ENCODE assay signal across 25 cellular contexts in the genomic region with DNA sequence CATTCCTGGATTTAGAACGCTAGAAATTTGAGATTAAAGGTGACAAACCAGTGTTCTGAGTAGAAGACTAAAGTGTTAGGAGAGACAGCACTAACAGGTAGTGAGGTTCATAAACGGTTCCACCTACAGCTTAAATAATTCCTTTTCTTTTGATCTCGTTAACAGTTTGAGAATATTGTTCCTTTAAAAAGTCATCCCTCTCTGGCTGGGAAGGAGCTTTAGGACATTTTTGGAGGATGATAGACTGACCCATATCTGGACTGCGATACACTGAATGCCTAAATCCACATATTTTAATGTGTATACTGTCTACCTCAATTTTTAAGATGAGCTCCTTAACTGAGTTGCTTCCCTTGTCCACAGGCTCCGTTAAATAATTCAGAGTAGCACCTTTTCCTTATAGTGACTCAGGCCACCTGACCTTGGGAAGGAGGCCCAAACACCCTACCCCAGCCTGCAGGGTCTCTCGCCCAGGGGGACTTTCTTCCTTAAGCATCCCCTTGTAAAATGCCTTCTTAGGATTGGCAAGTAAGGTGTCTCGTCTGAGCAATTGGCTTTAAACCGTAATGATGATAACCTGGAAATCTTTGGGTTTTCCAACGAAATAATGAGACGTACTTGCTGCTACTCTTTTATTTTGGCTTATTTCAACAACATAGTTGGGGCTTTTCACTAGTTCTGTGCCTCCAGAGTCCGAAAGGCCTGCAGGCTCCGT. TPM values are rescaled to one million over a fixed set of nuclear protein-coding genes. Genes with fewer than 3 reads are reported as not detected.
A peak's percentile ranks its signal among the peaks of the same experiment; 100 is the strongest.
DNase-seq lines count a peak whose midpoint lies in the region; ATAC-seq, FAIRE-seq and TF ChIP-seq lines count a peak whose summit lies in the region.
"Had no signal": no experiment of that assay in that cellular context is flagged by ENCODE, and none has a peak within 500 bp of the region (broad histone marks: within the 10 kb centered on the region; RNA-seq: fewer than 3 reads in every experiment).

No MANE protein-coding gene starts in this region.

- BruUV-seq in HepG2 (replicated peaks; lab: Mats Ljungman, UMichigan) = no TSS peak

- H3K4me1 ChIP-seq in HepG2 (ENCODE audit: insufficient read depth, low read length) = peaks cover 33% of the 10 kb centered on the region
- H3K4me1 ChIP-seq in right lobe of liver = peaks cover 0 to 19% (median 0%) of the 10 kb centered on the region in 4 donors
- H3K4me1 ChIP-seq in iPS DF 6.9 (ENCODE audit: control insufficient read depth, insufficient read depth, low read length) = peaks cover 3% of the 10 kb centered on the region; the same call in 1 of the 2 replicates
- H3K4me1 ChIP-seq in CD4-positive, alpha-beta memory T cell (ENCODE audit: insufficient read depth, low read length) = peaks cover 5% of the 10 kb centered on the region

- H3K27me3 ChIP-seq in HepG2 (ENCODE audit: control insufficient read depth in 1 of 2, insufficient read depth in 2 of 2, low read length in 2 of 2) (peaks cover 0 to 6% of the 10 kb centered on the region in 2 experiments; a peak in 1 of 5 replicates), right lobe of liver (peaks cover 6 to 48% of the 10 kb centered on the region in 2 donors), iPS DF 6.9 (ENCODE audit: control insufficient read depth, insufficient read depth, low read length) (no peaks in the 10 kb centered on the region)
- no peaks in the 10 kb centered on the region for H3K27me3 ChIP-seq in CD4-positive, alpha-beta memory T cell (ENCODE audit: insufficient read depth, low read length)

- DNase-seq in HepG2 (ENCODE audit: low spot score) (no peak), right lobe of liver (no peak), iPS DF 6.9 (ENCODE audit: low read depth, low spot score) (no peak), nucleus accumbens (lab: John Stamatoyannopoulos, UW) (no peak), HK-2 (ENCODE audit: unreplicated experiment) (no peak)
- no peak for DNase-seq in CD4-positive, alpha-beta memory T cell
- DNase-seq: activated CD4-positive, alpha-beta T cell treated with anti-CD3 and anti-CD28 coated beads, Interleukin-2, amount 50 U/mL, for 1 hour; activated naive CD4-positive, alpha-beta T cell treated with anti-CD3 and anti-CD28 coated beads, Interleukin-2, amount 10 ng/mL, durations not matched to agents 7 days and 5 days; activated T-cell treated with anti-CD3 and anti-CD28 coated beads for 4 hours; C1 segment of cervical spinal cord; cortex of kidney; DND-41; erythroblast; gastrocnemius medialis; mucosa of descending colon; NCI-H1694; NCI-H446 treated with DMSO at 0.1 percent for 48 hours; SW 1271 had no signal

- H3K36me3 Mint-ChIP-seq in nephron (ENCODE audit: low read depth) = peaks cover 5% of the 10 kb centered on the region
- no peaks in the 10 kb centered on the region for H3K36me3 Mint-ChIP-seq in CD4-positive, alpha-beta memory T cell
- H3K36me3 Mint-ChIP-seq: activated naive CD4-positive, alpha-beta T cell treated with anti-CD3 and anti-CD28 coated beads, Interleukin-2, amount 10 ng/mL, durations not matched to agents 7 days and 5 days had no signal

- TF ChIP-seq CTCF in HepG2 (CRISPR knock-in tag; IDR thresholded peaks at IDR 0.05) (no peak), right lobe of liver (IDR thresholded peaks at IDR 0.05) (no peak), nephron (IDR thresholded peaks at IDR 0.05; ENCODE audit: unreplicated experiment in 3 of 3) (no peak)

- POLR2A ChIA-PET in HepG2 (lab: Yijun Ruan, JAX) = interaction anchor here (1.1 to 2.9 kb wide), 12 partner anchors 12 to 81 kb away, joined by 3 to 15 read pairs (median 6); no protein-coding TSS in a partner anchor
- POLR2A ChIA-PET in CD4-positive, alpha-beta memory T cell (lab: Charles Lee; ENCODE audit: partially characterized antibody) = no interaction called here

- peak overlapping the region; percentile 71 to 88 (median 83) for H3K4me3 Mint-ChIP-seq in nephron
- no peak overlapping the region for H3K4me3 Mint-ChIP-seq in CD4-positive, alpha-beta memory T cell
- H3K4me3 Mint-ChIP-seq: activated naive CD4-positive, alpha-beta T cell treated with anti-CD3 and anti-CD28 coated beads, Interleukin-2, amount 10 ng/mL, durations not matched to agents 7 days and 5 days had no signal

- no peak for TF ChIP-seq RAD21 in HepG2 (CRISPR knock-in tag; IDR thresholded peaks at IDR 0.05)

- TF ChIP-seq POLR2A in HepG2 (IDR thresholded peaks at IDR 0.05; ENCODE audit: insufficient read depth in 1 of 2, low read depth in 2 of 2, low read length in 2 of 2) (peak in 1 of 2 experiments; percentile 34; a peak in 1 of 4 replicates), right lobe of liver (IDR thresholded peaks at IDR 0.05) (no peak)

- TF ChIP-seq EP300 in HepG2 (IDR thresholded peaks at IDR 0.05; ENCODE audit: low read depth in 2 of 2, low read length in 2 of 2) (no peak), HepG2 (CRISPR knock-in tag; IDR thresholded peaks at IDR 0.05; ENCODE audit: borderline replicate concordance) (no peak)

- peaks cover 5% of the 10 kb centered on the region for H3K9me3 Mint-ChIP-seq in nephron
- peaks cover 0 to 3% (median 0%) of the 10 kb centered on the region in 8 donors for H3K9me3 Mint-ChIP-seq in CD4-positive, alpha-beta memory T cell
- H3K9me3 Mint-ChIP-seq: activated naive CD4-positive, alpha-beta T cell treated with anti-CD3 and anti-CD28 coated beads, Interleukin-2, amount 10 ng/mL, durations not matched to agents 7 days and 5 days had no signal

- H3K9ac ChIP-seq in HepG2 (ENCODE audit: insufficient read depth, low read depth, low read length) = peak overlapping the region; percentile 95

- H3K27me3 Mint-ChIP-seq in nephron (ENCODE audit: low read depth) = peaks cover 94% of the 10 kb centered on the region
- peaks cover 26 to 32% of the 10 kb centered on the region in 2 donors for H3K27me3 Mint-ChIP-seq in CD4-positive, alpha-beta memory T cell

- H3K4me3 ChIP-seq in HepG2 (replicated peaks in 1 of 3; ENCODE audit: insufficient read depth in 1 of 3, low read depth in 2 of 3, low read length in 3 of 3) (peak overlapping the region; percentile 92 to 98 (median 94)), right lobe of liver (no peak overlapping the region), iPS DF 6.9 (ENCODE audit: low read length) (peak overlapping the region; percentile 99; the same call in 1 of the 2 replicates)
- H3K4me3 ChIP-seq in CD4-positive, alpha-beta memory T cell (ENCODE audit: low read length in 2 of 2) = no peak overlapping the region
- H3K4me3 ChIP-seq: mucosa of descending colon had no signal

- CTCF ChIA-PET in HepG2 (lab: Yijun Ruan, JAX; ENCODE audit: low intra/inter-chr PET ratio, low total read pairs) = no interaction called here
- CTCF ChIA-PET in CD4-positive, alpha-beta memory T cell (lab: Charles Lee; ENCODE audit: partially characterized antibody) = interaction anchor here (1.4 kb wide), 1 partner anchor 9 kb away, joined by 4 read pairs; no protein-coding TSS in a partner anchor

- H3K27ac ChIP-seq in HepG2 (ENCODE audit: extremely low read length, insufficient read depth, low read length) = peak overlapping the region; percentile 99
- no peak overlapping the region for H3K27ac ChIP-seq in right lobe of liver
- H3K27ac ChIP-seq in iPS DF 6.9 (ENCODE audit: low read length) = no peak overlapping the region
- no peak overlapping the region for H3K27ac ChIP-seq in CD4-positive, alpha-beta memory T cell (ENCODE audit: low read depth, low read length)
- H3K27ac ChIP-seq: gastrocnemius medialis, pancreas had no signal

- in situ Hi-C loops in HepG2 (cut with HindIII; ENCODE audit: extremely low pct_ligation_motif_present, low pct_unique_long_range_greater_than_20kb) = loop anchor here (10.0 kb wide), 1 partner anchor 64 kb away; no protein-coding TSS in a partner anchor

- peaks cover 86% of the 10 kb centered on the region for H4K20me1 ChIP-seq in HepG2 (ENCODE audit: insufficient read depth, low read length)

- no peak for FAIRE-seq in HepG2 (lab: Jason Lieb, UNC)
- FAIRE-seq: A204.1, pancreas, TTC549 had no signal

- peaks cover 13 to 30% of the 10 kb centered on the region in 2 experiments for H3K36me3 ChIP-seq in HepG2 (replicated peaks in 1 of 2; ENCODE audit: control insufficient read depth in 1 of 2, insufficient read depth in 2 of 2, low read length in 2 of 2)
- H3K36me3 ChIP-seq in right lobe of liver = no peaks in the 10 kb centered on the region
- peaks cover 30% of the 10 kb centered on the region for H3K36me3 ChIP-seq in iPS DF 6.9 (ENCODE audit: control insufficient read depth, insufficient read depth, low read length)
- H3K36me3 ChIP-seq in CD4-positive, alpha-beta memory T cell (ENCODE audit: insufficient read depth, low read length) = no peaks in the 10 kb centered on the region
- H3K36me3 ChIP-seq: gastrocnemius medialis, pancreas had no signal

- WGBS in HepG2 (ENCODE audit: low lambda C conversion rate) = 0% methylated on average over 11 of the region's 12 CpGs
- 45% methylated on average over 12 of the region's 12 CpGs for WGBS in right lobe of liver (ENCODE audit: insufficient coverage, low coverage, low lambda C conversion rate, missing lambda C conversion rate)
- WGBS in iPS DF 6.9 (ENCODE audit: insufficient coverage, insufficient read length) = no CpG with 5 or more reads among the region's 12 CpGs

- intact Hi-C loops in HepG2 (cut with micrococcal nuclease; ENCODE audit: unreplicated experiment) = loop anchor here (1.0 to 2.0 kb wide), 2 partner anchors 44 to 79 kb away; no protein-coding TSS in a partner anchor
- intact Hi-C loops in right lobe of liver (cut with DNase I) = no loop called here
- intact Hi-C loops in CD4-positive, alpha-beta memory T cell (cut with micrococcal nuclease) = no loop called here

- peaks cover 11% of the 10 kb centered on the region for H3K4me1 Mint-ChIP-seq in nephron
- H3K4me1 Mint-ChIP-seq in CD4-positive, alpha-beta memory T cell = peaks cover 2 to 16% (median 13%) of the 10 kb centered on the region in 4 donors

- H3K27ac Mint-ChIP-seq in nephron = peak overlapping the region in 2 of 3 experiments; percentile 51 to 52
- no peak overlapping the region for H3K27ac Mint-ChIP-seq in CD4-positive, alpha-beta memory T cell
- H3K27ac Mint-ChIP-seq: activated naive CD4-positive, alpha-beta T cell treated with anti-CD3 and anti-CD28 coated beads, Interleukin-2, amount 10 ng/mL, durations not matched to agents 7 days and 5 days had no signal

- H3K79me2 ChIP-seq in HepG2 (ENCODE audit: insufficient read depth, low read length) = peaks cover 97% of the 10 kb centered on the region

- no peak overlapping the region for H2AFZ ChIP-seq in HepG2 (ENCODE audit: low read length)

- H3K9me3 ChIP-seq in HepG2 (ENCODE audit: low read length) (no peaks in the 10 kb centered on the region), right lobe of liver (no peaks in the 10 kb centered on the region), iPS DF 6.9 (ENCODE audit: control insufficient read depth, insufficient read depth, low read length) (no peaks in the 10 kb centered on the region)
- H3K9me3 ChIP-seq in CD4-positive, alpha-beta memory T cell (ENCODE audit: control insufficient read depth in 1 of 2, low read length in 2 of 2) = no peaks in the 10 kb centered on the region
- H3K9me3 ChIP-seq: gastrocnemius medialis, mucosa of descending colon, pancreas had no signal

- peak overlapping the region; percentile 99 for H3K4me2 ChIP-seq in HepG2 (ENCODE audit: low read depth, low read length)

- ATAC-seq in HepG2 = no peak
- ATAC-seq in right lobe of liver = no peak
- ATAC-seq in GM21526 (IDR thresholded peaks at IDR 0.05; ENCODE audit: low FRiP score, unreplicated experiment) = no peak
- ATAC-seq: gastrocnemius medialis had no signal

RNA-seq across cellular contexts. Expression of gene TRIM71, which starts 3.3 kb away (rescaled TPM):
- total RNA-seq in HepG2 (2016; rRNA removed; fragmentation: Illumina TruSeq; extraction: Trizol) = 76.9 and 111 TPM in 2 replicates
- 5.5 and 6.3 TPM in 2 replicates for total RNA-seq in HepG2 (2016; cell fraction: cytosol; rRNA removed; fragmentation: Illumina TruSeq; extraction: Trizol; ENCODE audit: low read depth)
- total RNA-seq in HepG2 (2016; cell fraction: insoluble cytoplasmic fraction; rRNA removed; fragmentation: Illumina TruSeq; extraction: Trizol) = 75.8 and 102 TPM in 2 replicates
- 29.5 and 33.3 TPM in 2 replicates for total RNA-seq in HepG2 (2016; cell fraction: membrane; rRNA removed; fragmentation: Illumina TruSeq; extraction: Trizol)
- 91.5 and 98.1 TPM in 2 replicates for total RNA-seq in HepG2 (2016; cell fraction: nucleus; rRNA removed; fragmentation: Illumina TruSeq; extraction: Trizol)
- 21.1 and 21.7 TPM in 2 replicates for polyA plus RNA-seq in HepG2 (2011; rRNA removed)
- 16.3 and 17.3 TPM in 2 replicates for polyA plus RNA-seq in HepG2 (2011; cell fraction: cytosol; rRNA removed)
- polyA plus RNA-seq in HepG2 (2011; cell fraction: nucleus; rRNA removed) = 25.8 and 29.4 TPM in 2 replicates
- polyA plus RNA-seq in HepG2 (2012) = 24.9 and 35.6 TPM in 2 replicates
- 1.8 and 1.9 TPM in 2 replicates for polyA plus RNA-seq in HepG2 (2016; cell fraction: cytosol; fragmentation: Illumina TruSeq; extraction: Trizol; ENCODE audit: low read depth)
- 67.3 and 72.5 TPM in 2 replicates for polyA plus RNA-seq in HepG2 (2016; cell fraction: insoluble cytoplasmic fraction; fragmentation: Illumina TruSeq; extraction: Trizol; ENCODE audit: low read depth)
- 7.2 and 8.7 TPM in 2 replicates for polyA plus RNA-seq in HepG2 (2016; cell fraction: membrane; fragmentation: Illumina TruSeq; extraction: Trizol; ENCODE audit: low read depth)
- 86.2 and 92.8 TPM in 2 replicates for polyA plus RNA-seq in HepG2 (2016; cell fraction: nucleus; fragmentation: Illumina TruSeq; extraction: Trizol; ENCODE audit: insufficient read depth, low read depth)
- 0.07 and 138 TPM in 2 replicates for polyA minus RNA-seq in HepG2 (2011; rRNA and poly(A)+ RNA removed; ENCODE audit: low replicate concordance)
- 80.8 and 84.9 TPM in 2 replicates for polyA minus RNA-seq in HepG2 (2011; cell fraction: cytosol; rRNA and poly(A)+ RNA removed)
- 96.2 and 97.6 TPM in 2 replicates for polyA minus RNA-seq in HepG2 (2011; cell fraction: nucleus; rRNA and poly(A)+ RNA removed)
- total RNA-seq in right lobe of liver = not detected
- total RNA-seq in CD4-positive, alpha-beta memory T cell = not detected
- polyA plus RNA-seq in CD4-positive, alpha-beta memory T cell = not detected
- total RNA-seq: gastrocnemius medialis, HT1080, mucosa of descending colon, ureter had no signal

Comparison
In these comparisons a context has a peak if more than half of its experiments do, and no peak if none do; other contexts are left out.
1. H3K4me3 ChIP-seq: peak in HepG2 (3 of 3) and iPS DF 6.9 (single experiment); none in right lobe of liver (0 of 3) and CD4-positive, alpha-beta memory T cell (0 of 2).
2. RNA of gene TRIM71, which starts 3.3 kb away (total RNA-seq): 5.5 to 111 TPM in HepG2; not detected in right lobe of liver and not detected in CD4-positive, alpha-beta memory T cell; every median in the first group is over 4 times any median in the second.
3. H3K27ac Mint-ChIP-seq: peak in nephron (2 of 3); none in CD4-positive, alpha-beta memory T cell (0 of 7).
4. H3K4me3 Mint-ChIP-seq: peak in nephron (3 of 3); none in CD4-positive, alpha-beta memory T cell (0 of 8).